ENCODE assay signal across 1 cellular context in genomic region chr2:152033146-152033545, GRCh38.
TF ChIP-seq lines count a peak whose summit lies in the region.

No MANE protein-coding gene starts in this region.

TF ChIP-seq in WTC11, 78 proteins besides CTCF, POLR2A, EP300 and RAD21 (continued from another document):
- TF ChIP-seq ZMAT4 (CRISPR knock-in tag; IDR thresholded peaks at IDR 0.05) (no peak), KAT7 (CRISPR knock-in tag; IDR thresholded peaks at IDR 0.05; ENCODE audit: borderline replicate concordance) (no peak), NR1H2 (CRISPR knock-in tag; IDR thresholded peaks at IDR 0.05) (no peak), NFATC4 (CRISPR knock-in tag; IDR thresholded peaks at IDR 0.05) (no peak), GRHL2 (CRISPR knock-in tag; IDR thresholded peaks at IDR 0.05; ENCODE audit: insufficient replicate concordance, severe bottlenecking) (no peak)
